1 cellular context compared by ENCODE assay signal in the genomic region with DNA sequence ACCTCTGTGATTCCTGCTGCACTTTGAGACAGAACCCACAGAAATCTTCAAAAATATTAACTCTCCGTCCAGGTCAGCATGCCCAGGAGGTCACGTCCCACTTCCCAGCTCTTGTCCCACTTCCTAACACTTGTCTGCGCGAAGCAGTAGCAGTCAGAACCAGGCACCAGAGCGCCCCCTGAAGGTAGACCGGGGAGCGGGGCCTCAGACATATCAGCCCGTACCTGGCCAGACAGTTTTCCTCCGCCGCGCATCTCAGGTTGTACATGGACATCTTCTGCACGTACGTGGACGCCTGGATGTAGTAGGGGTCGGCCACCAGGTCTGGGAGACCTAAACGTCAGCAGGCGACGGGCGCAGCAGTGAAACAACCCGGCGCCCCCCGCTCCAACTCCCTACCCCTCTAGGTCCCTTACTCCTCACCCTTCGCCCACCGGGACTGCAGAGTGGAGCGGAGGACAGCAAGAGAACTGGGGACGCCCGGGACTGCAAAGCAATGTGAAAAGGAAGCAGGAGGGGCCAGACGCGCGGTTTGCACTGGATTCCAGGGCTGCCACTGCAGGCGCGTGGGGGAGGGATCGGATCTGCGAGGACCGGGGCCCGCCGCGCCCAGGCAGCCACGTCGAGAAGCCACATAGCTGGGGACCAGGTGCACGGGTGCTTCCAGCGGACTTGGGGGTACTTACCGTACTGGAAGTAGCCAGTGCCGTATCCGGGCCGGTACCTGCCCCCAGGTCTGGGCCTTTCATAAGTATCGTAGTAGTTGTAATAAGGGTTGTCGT.
TF ChIP-seq lines count a peak whose summit lies in the region.

No MANE protein-coding gene starts in this region.

TF ChIP-seq in HEK293, 187 proteins besides CTCF, POLR2A, EP300 and RAD21 (continued from another document and continues in another):
- TF ChIP-seq, protein P1, sequence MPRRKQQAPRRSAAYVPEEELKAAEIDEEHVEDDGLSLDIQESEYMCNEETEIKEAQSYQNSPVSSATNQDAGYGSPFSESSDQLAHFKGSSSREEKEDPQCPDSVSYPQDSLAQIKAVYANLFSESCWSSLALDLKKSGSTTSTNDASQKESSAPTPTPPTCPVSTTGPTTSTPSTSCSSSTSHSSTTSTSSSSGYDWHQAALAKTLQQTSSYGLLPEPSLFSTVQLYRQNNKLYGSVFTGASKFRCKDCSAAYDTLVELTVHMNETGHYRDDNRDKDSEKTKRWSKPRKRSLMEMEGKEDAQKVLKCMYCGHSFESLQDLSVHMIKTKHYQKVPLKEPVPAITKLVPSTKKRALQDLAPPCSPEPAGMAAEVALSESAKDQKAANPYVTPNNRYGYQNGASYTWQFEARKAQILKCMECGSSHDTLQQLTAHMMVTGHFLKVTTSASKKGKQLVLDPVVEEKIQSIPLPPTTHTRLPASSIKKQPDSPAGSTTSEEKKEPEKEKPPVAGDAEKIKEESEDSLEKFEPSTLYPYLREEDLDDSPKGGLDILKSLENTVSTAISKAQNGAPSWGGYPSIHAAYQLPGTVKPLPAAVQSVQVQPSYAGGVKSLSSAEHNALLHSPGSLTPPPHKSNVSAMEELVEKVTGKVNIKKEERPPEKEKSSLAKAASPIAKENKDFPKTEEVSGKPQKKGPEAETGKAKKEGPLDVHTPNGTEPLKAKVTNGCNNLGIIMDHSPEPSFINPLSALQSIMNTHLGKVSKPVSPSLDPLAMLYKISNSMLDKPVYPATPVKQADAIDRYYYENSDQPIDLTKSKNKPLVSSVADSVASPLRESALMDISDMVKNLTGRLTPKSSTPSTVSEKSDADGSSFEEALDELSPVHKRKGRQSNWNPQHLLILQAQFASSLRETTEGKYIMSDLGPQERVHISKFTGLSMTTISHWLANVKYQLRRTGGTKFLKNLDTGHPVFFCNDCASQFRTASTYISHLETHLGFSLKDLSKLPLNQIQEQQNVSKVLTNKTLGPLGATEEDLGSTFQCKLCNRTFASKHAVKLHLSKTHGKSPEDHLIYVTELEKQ (tag by site-specific recombination; IDR thresholded peaks at IDR 0.05; ENCODE audit: borderline replicate concordance): no peak
- TF ChIP-seq ZNF24 (tag by site-specific recombination; IDR thresholded peaks at IDR 0.05): no peak
- TF ChIP-seq, protein P2, sequence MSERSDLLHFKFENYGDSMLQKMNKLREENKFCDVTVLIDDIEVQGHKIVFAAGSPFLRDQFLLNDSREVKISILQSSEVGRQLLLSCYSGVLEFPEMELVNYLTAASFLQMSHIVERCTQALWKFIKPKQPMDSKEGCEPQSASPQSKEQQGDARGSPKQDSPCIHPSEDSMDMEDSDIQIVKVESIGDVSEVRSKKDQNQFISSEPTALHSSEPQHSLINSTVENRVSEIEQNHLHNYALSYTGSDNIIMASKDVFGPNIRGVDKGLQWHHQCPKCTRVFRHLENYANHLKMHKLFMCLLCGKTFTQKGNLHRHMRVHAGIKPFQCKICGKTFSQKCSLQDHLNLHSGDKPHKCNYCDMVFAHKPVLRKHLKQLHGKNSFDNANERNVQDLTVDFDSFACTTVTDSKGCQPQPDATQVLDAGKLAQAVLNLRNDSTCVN (tag by site-specific recombination; optimal IDR thresholded peaks at IDR 0.05): no peak
- TF ChIP-seq ZNF112 (tag by site-specific recombination; IDR thresholded peaks at IDR 0.05): no peak
- TF ChIP-seq ZNF777 (tag by site-specific recombination; IDR thresholded peaks at IDR 0.05; ENCODE audit: borderline replicate concordance): no peak
- no peak for TF ChIP-seq YY2 (tag by site-specific recombination; IDR thresholded peaks at IDR 0.05)
- TF ChIP-seq, protein P3, sequence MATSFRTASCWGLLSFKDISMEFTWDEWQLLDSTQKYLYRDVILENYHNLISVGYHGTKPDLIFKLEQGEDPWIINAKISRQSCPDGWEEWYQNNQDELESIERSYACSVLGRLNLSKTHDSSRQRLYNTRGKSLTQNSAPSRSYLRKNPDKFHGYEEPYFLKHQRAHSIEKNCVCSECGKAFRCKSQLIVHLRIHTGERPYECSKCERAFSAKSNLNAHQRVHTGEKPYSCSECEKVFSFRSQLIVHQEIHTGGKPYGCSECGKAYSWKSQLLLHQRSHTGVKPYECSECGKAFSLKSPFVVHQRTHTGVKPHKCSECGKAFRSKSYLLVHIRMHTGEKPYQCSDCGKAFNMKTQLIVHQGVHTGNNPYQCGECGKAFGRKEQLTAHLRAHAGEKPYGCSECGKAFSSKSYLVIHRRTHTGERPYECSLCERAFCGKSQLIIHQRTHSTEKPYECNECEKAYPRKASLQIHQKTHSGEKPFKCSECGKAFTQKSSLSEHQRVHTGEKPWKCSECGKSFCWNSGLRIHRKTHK (tag by site-specific recombination; IDR thresholded peaks at IDR 0.05): no peak
- TF ChIP-seq ZNF394 (tag by site-specific recombination; IDR thresholded peaks at IDR 0.05; ENCODE audit: borderline replicate concordance): 0 out of 2 replicates have a peak, but pooled peaks have one; percentile 11
- no peak for TF ChIP-seq ZNF248 (tag by site-specific recombination; IDR thresholded peaks at IDR 0.05)
- no peak for TF ChIP-seq KLF16 (tag by site-specific recombination; IDR thresholded peaks at IDR 0.05)
- TF ChIP-seq SP3 (tag by site-specific recombination; IDR thresholded peaks at IDR 0.05): peak; percentile 9; the same call in 1 of the 2 replicates
- no peak for TF ChIP-seq ZFP41 (tag by site-specific recombination; IDR thresholded peaks at IDR 0.05; ENCODE audit: borderline replicate concordance)
- 0 out of 2 replicates have a peak, but pooled peaks have one; percentile 15 for TF ChIP-seq SP7 (tag by site-specific recombination; IDR thresholded peaks at IDR 0.05)
- no peak for TF ChIP-seq SALL2 (tag by site-specific recombination; IDR thresholded peaks at IDR 0.05; ENCODE audit: borderline replicate concordance)
- no peak for TF ChIP-seq KLF9 (tag by site-specific recombination; IDR thresholded peaks at IDR 0.05; ENCODE audit: low read depth)
- no peak for TF ChIP-seq ZSCAN23 (tag by site-specific recombination; IDR thresholded peaks at IDR 0.05)
- TF ChIP-seq, protein P4, sequence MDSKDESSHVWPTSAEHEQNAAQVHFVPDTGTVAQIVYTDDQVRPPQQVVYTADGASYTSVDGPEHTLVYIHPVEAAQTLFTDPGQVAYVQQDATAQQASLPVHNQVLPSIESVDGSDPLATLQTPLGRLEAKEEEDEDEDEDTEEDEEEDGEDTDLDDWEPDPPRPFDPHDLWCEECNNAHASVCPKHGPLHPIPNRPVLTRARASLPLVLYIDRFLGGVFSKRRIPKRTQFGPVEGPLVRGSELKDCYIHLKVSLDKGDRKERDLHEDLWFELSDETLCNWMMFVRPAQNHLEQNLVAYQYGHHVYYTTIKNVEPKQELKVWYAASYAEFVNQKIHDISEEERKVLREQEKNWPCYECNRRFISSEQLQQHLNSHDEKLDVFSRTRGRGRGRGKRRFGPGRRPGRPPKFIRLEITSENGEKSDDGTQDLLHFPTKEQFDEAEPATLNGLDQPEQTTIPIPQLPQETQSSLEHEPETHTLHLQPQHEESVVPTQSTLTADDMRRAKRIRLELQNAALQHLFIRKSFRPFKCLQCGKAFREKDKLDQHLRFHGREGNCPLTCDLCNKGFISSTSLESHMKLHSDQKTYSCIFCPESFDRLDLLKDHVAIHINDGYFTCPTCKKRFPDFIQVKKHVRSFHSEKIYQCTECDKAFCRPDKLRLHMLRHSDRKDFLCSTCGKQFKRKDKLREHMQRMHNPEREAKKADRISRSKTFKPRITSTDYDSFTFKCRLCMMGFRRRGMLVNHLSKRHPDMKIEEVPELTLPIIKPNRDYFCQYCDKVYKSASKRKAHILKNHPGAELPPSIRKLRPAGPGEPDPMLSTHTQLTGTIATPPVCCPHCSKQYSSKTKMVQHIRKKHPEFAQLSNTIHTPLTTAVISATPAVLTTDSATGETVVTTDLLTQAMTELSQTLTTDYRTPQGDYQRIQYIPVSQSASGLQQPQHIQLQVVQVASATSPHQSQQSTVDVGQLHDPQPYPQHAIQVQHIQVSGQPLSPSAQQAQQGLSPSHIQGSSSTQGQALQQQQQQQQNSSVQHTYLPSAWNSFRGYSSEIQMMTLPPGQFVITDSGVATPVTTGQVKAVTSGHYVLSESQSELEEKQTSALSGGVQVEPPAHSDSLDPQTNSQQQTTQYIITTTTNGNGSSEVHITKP (tag by site-specific recombination; IDR thresholded peaks at IDR 0.05): peak; percentile 68
- TF ChIP-seq ZNF660 (tag by site-specific recombination; IDR thresholded peaks at IDR 0.05): peak; percentile 36; the same call in 1 of the 2 replicates
- TF ChIP-seq ZNF132 (tag by site-specific recombination; IDR thresholded peaks at IDR 0.05; ENCODE audit: borderline replicate concordance): no peak
- TF ChIP-seq, protein P5, sequence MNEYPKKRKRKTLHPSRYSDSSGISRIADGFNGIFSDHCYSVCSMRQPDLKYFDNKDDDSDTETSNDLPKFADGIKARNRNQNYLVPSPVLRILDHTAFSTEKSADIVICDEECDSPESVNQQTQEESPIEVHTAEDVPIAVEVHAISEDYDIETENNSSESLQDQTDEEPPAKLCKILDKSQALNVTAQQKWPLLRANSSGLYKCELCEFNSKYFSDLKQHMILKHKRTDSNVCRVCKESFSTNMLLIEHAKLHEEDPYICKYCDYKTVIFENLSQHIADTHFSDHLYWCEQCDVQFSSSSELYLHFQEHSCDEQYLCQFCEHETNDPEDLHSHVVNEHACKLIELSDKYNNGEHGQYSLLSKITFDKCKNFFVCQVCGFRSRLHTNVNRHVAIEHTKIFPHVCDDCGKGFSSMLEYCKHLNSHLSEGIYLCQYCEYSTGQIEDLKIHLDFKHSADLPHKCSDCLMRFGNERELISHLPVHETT (tag by site-specific recombination; IDR thresholded peaks at IDR 0.05): no peak
- TF ChIP-seq, protein P6, sequence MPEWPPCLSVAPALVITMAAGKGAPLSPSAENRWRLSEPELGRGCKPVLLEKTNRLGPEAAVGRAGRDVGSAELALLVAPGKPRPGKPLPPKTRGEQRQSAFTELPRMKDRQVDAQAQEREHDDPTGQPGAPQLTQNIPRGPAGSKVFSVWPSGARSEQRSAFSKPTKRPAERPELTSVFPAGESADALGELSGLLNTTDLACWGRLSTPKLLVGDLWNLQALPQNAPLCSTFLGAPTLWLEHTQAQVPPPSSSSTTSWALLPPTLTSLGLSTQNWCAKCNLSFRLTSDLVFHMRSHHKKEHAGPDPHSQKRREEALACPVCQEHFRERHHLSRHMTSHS (tag by site-specific recombination; IDR thresholded peaks at IDR 0.05): no peak
- peak; percentile 60; the same call in 1 of the 2 replicates for TF ChIP-seq ZNF501 (tag by site-specific recombination; IDR thresholded peaks at IDR 0.05)
- TF ChIP-seq MEIS1 (CRISPR knock-in tag; IDR thresholded peaks at IDR 0.05; ENCODE audit: borderline replicate concordance): no peak
- no peak for TF ChIP-seq ZNF138 (tag by site-specific recombination; IDR thresholded peaks at IDR 0.05; ENCODE audit: borderline replicate concordance)
- TF ChIP-seq, protein P7, sequence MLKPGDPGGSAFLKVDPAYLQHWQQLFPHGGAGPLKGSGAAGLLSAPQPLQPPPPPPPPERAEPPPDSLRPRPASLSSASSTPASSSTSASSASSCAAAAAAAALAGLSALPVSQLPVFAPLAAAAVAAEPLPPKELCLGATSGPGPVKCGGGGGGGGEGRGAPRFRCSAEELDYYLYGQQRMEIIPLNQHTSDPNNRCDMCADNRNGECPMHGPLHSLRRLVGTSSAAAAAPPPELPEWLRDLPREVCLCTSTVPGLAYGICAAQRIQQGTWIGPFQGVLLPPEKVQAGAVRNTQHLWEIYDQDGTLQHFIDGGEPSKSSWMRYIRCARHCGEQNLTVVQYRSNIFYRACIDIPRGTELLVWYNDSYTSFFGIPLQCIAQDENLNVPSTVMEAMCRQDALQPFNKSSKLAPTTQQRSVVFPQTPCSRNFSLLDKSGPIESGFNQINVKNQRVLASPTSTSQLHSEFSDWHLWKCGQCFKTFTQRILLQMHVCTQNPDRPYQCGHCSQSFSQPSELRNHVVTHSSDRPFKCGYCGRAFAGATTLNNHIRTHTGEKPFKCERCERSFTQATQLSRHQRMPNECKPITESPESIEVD (tag by site-specific recombination; IDR thresholded peaks at IDR 0.05): no peak
- no peak for TF ChIP-seq ZNF747 (tag by site-specific recombination; IDR thresholded peaks at IDR 0.05)
- TF ChIP-seq ZNF792 (tag by site-specific recombination; IDR thresholded peaks at IDR 0.05): no peak
- TF ChIP-seq ZNF423 (tag by site-specific recombination; IDR thresholded peaks at IDR 0.05): no peak
- TF ChIP-seq, protein P8, sequence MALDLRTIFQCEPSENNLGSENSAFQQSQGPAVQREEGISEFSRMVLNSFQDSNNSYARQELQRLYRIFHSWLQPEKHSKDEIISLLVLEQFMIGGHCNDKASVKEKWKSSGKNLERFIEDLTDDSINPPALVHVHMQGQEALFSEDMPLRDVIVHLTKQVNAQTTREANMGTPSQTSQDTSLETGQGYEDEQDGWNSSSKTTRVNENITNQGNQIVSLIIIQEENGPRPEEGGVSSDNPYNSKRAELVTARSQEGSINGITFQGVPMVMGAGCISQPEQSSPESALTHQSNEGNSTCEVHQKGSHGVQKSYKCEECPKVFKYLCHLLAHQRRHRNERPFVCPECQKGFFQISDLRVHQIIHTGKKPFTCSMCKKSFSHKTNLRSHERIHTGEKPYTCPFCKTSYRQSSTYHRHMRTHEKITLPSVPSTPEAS (tag by site-specific recombination; IDR thresholded peaks at IDR 0.05): no peak
- peak; percentile 55 for TF ChIP-seq ZNF654 (tag by site-specific recombination; IDR thresholded peaks at IDR 0.05; ENCODE audit: low read depth)
- no peak for TF ChIP-seq EGR2 (tag by site-specific recombination; IDR thresholded peaks at IDR 0.05; ENCODE audit: low read depth)
- TF ChIP-seq ZNF629 (tag by site-specific recombination; IDR thresholded peaks at IDR 0.05): peak; percentile 21; the same call in 1 of the 2 replicates
- TF ChIP-seq ZNF555 (tag by site-specific recombination; conservative IDR thresholded peaks at IDR 0.05): no peak
- no peak for TF ChIP-seq ZNF211 (tag by site-specific recombination; IDR thresholded peaks at IDR 0.05; ENCODE audit: low read depth)
- no peak for TF ChIP-seq ZNF184 (tag by site-specific recombination; IDR thresholded peaks at IDR 0.05)
- no peak for TF ChIP-seq ZBTB17 (tag by site-specific recombination; IDR thresholded peaks at IDR 0.05)
- no peak for TF ChIP-seq ZNF530 (tag by site-specific recombination; IDR thresholded peaks at IDR 0.05; ENCODE audit: low read depth)
- no peak for TF ChIP-seq FEZF1 (tag by site-specific recombination; IDR thresholded peaks at IDR 0.05)
- TF ChIP-seq ZNF768 (tag by site-specific recombination; IDR thresholded peaks at IDR 0.05): no peak
- no peak for TF ChIP-seq ZNF19 (tag by site-specific recombination; IDR thresholded peaks at IDR 0.05; ENCODE audit: low read depth)
- TF ChIP-seq, protein P9, sequence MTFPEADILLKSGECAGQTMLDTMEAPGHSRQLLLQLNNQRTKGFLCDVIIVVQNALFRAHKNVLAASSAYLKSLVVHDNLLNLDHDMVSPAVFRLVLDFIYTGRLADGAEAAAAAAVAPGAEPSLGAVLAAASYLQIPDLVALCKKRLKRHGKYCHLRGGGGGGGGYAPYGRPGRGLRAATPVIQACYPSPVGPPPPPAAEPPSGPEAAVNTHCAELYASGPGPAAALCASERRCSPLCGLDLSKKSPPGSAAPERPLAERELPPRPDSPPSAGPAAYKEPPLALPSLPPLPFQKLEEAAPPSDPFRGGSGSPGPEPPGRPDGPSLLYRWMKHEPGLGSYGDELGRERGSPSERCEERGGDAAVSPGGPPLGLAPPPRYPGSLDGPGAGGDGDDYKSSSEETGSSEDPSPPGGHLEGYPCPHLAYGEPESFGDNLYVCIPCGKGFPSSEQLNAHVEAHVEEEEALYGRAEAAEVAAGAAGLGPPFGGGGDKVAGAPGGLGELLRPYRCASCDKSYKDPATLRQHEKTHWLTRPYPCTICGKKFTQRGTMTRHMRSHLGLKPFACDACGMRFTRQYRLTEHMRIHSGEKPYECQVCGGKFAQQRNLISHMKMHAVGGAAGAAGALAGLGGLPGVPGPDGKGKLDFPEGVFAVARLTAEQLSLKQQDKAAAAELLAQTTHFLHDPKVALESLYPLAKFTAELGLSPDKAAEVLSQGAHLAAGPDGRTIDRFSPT (tag by site-specific recombination; IDR thresholded peaks at IDR 0.05): no peak
- no peak for TF ChIP-seq ZNF37A (tag by site-specific recombination; IDR thresholded peaks at IDR 0.05)
- TF ChIP-seq ZNF560 (tag by site-specific recombination; IDR thresholded peaks at IDR 0.05; ENCODE audit: borderline replicate concordance): no peak
